ENCODE assay signal across 32 cellular contexts in the genomic region with DNA sequence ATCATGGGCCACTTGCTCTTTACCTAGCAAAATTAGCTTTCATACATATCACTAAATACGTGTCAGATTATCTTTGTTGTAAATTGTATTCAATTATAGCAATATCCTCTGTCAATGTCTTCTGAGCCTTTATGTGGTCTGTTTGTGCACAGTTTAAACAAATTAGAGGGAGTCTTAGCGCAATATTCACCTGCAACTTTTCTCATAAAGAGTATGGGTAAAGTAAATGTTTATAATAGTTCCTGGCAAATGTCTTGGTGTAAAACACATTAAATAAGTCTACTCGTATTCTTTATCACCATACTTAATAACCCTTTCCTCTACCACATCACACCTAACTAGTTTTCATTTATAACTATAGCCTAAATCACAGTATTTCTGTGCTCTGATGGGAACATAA.
DNase-seq lines count a peak whose midpoint lies in the region; ATAC-seq, FAIRE-seq and TF ChIP-seq lines count a peak whose summit lies in the region.
"Had no signal": no experiment of that assay in that cellular context is flagged by ENCODE, and none has a peak within 500 bp of the region (broad histone marks: within the 10 kb centered on the region; RNA-seq: fewer than 3 reads in every experiment).

No MANE protein-coding gene starts in this region.

- H3K27me3 ChIP-seq in body of pancreas (no peaks in the 10 kb centered on the region), pancreas (no peaks in the 10 kb centered on the region)
- H3K27me3 ChIP-seq: BE2C; BLaER1; BLaER1 treated with 17β-estradiol and CSF1 and Interleukin-3, amounts not matched to agents 10 nM and 100 nM had no signal

- peak overlapping the region in 3 of 4 donors; percentile 35 to 65 (median 40) for H3K27ac ChIP-seq in body of pancreas
- peak overlapping the region in 2 of 4 donors; percentile 63 to 67 for H3K27ac ChIP-seq in pancreas
- H3K27ac ChIP-seq: 22Rv1; A549; BLaER1; BLaER1 treated with 17β-estradiol and CSF1 and Interleukin-3, amounts not matched to agents 10 nM and 100 nM; C4-2B had no signal

- H3K4me1 ChIP-seq in body of pancreas (peaks cover 25% of the 10 kb centered on the region), pancreas (peaks cover 8 to 15% (median 10%) of the 10 kb centered on the region in 3 donors)

- TF ChIP-seq CTCF in D721Med (IDR thresholded peaks at IDR 0.05; ENCODE audit: insufficient read depth, missing control alignments), result no peak
- TF ChIP-seq CTCF in body of pancreas (IDR thresholded peaks at IDR 0.05), result no peak
- no peak for TF ChIP-seq CTCF in pancreas (IDR thresholded peaks at IDR 0.05)

- intact Hi-C loops in body of pancreas (cut with DNase I), result no loop called here
- intact Hi-C loops in pancreas (cut with DNase I), result loop anchor here in 1 of 3 donors (10.0 kb wide), 1 partner anchor 71 kb away; no protein-coding TSS in a partner anchor

- WGBS in body of pancreas, 2 donors, result 34 to 40% methylated on average over 3 of the region's 3 CpGs
- WGBS in pancreas, 2 donors, result 36 to 43% methylated on average over 3 of the region's 3 CpGs

- ATAC-seq in body of pancreas (peak; percentile 63), pancreas (peak; percentile 72 to 89 (median 81)), GM21737 (IDR thresholded peaks at IDR 0.05; ENCODE audit: unreplicated experiment) (no peak)
- ATAC-seq: A549; CD8-positive, alpha-beta T cell had no signal

- H3K9me3 ChIP-seq in body of pancreas (no peaks in the 10 kb centered on the region), pancreas (no peaks in the 10 kb centered on the region)
- H3K9me3 ChIP-seq: BE2C had no signal

- FAIRE-seq in D721Med (lab: Jason Lieb, UNC) (peak; percentile 6), pancreas (lab: Jason Lieb, UNC) (no peak)
- FAIRE-seq: A204.1 had no signal

- H3K4me3 ChIP-seq in body of pancreas (no peak overlapping the region), pancreas (no peak overlapping the region)
- H3K4me3 ChIP-seq: A549; BLaER1; BLaER1 treated with 17β-estradiol and CSF1 and Interleukin-3, amounts not matched to agents 10 nM and 100 nM had no signal

- H3K36me3 ChIP-seq in body of pancreas (replicated peaks in 1 of 2; ENCODE audit: insufficient read depth in 1 of 2, low read depth in 2 of 2) (no peaks in the 10 kb centered on the region), pancreas (no peaks in the 10 kb centered on the region)
- H3K36me3 ChIP-seq: BE2C; BLaER1; BLaER1 treated with 17β-estradiol and CSF1 and Interleukin-3, amounts not matched to agents 10 nM and 100 nM had no signal

- TF ChIP-seq POLR2A in body of pancreas (IDR thresholded peaks at IDR 0.05), result no peak

- DNase-seq in D721Med (ENCODE audit: insufficient read length, low spot score), result no peak
- DNase-seq in body of pancreas, result no peak
- no peak for DNase-seq in pancreas
- no peak for DNase-seq in T-helper 9 cell
- no peak for DNase-seq in AG08396 (ENCODE audit: low spot score)
- DNase-seq: 8988T; ACHN; AML-193; BE2C; C1 segment of cervical spinal cord; Caco-2; Calu3; CD4-positive, alpha-beta memory T cell; CD4-positive, alpha-beta T cell; CD4-positive, CD25-positive, alpha-beta regulatory T cell; CD8-positive, alpha-beta memory T cell; CD8-positive, alpha-beta T cell; COR-L47; DMS 273 treated with DMSO at 0.1 percent for 48 hours; DMS153; DMS53; DMS79; DMS79 treated with DMSO at 0.1 percent for 48 hours; DND-41; EL had no signal
